ENCODE assay signal across 9 cellular contexts in genomic region chr2:96533292-96534073, GRCh38. TPM values are rescaled to one million over a fixed set of nuclear protein-coding genes. Genes with fewer than 3 reads are reported as not detected.
DNase-seq lines count a peak whose midpoint lies in the region; TF ChIP-seq lines count a peak whose summit lies in the region.
"Had no signal": no experiment of that assay in that cellular context is flagged by ENCODE, and none has a peak within 500 bp of the region (broad histone marks: within the 10 kb centered on the region; RNA-seq: fewer than 3 reads in every experiment).

No MANE protein-coding gene starts in this region.

- H3K36me3 ChIP-seq in ascending aorta (peaks cover 0 to 2% of the 10 kb centered on the region in 2 donors), thymus (ENCODE audit: control insufficient read depth, insufficient read depth) (no peaks in the 10 kb centered on the region)

- H3K9me3 ChIP-seq in ascending aorta (no peaks in the 10 kb centered on the region), thymus (ENCODE audit: control insufficient read depth) (no peaks in the 10 kb centered on the region)

- CTCF ChIA-PET in GM10248 (lab: Yijun Ruan, JAX): interaction anchor here (1.0 to 26.6 kb wide), 11 partner anchors 8 to 541 kb away, joined by 3 to 349 read pairs (median 5); partner anchors contain the start of genes ARID5A and NEURL3

- H3K4me3 ChIP-seq in ascending aorta: peak overlapping the region; percentile 30 to 43
- no peak overlapping the region for H3K4me3 ChIP-seq in thymus (ENCODE audit: low read length)

- POLR2A ChIA-PET in GM10248 (lab: Yijun Ruan, JAX): interaction anchor here (0.6 kb wide), 1 partner anchor 208 kb away, joined by 4 read pairs; no protein-coding TSS in a partner anchor

- H3K4me1 ChIP-seq in ascending aorta: peaks cover 49 to 71% of the 10 kb centered on the region in 2 donors
- H3K4me1 ChIP-seq in thymus (ENCODE audit: control insufficient read depth, insufficient read depth, low read length): peaks cover 21% of the 10 kb centered on the region

- TF ChIP-seq CTCF in ascending aorta (IDR thresholded peaks at IDR 0.05) (peak in 1 of 3 experiments; percentile 4), GM10248 (IDR thresholded peaks at IDR 0.05; ENCODE audit: control extremely low read depth, extremely low read depth, low read depth, missing control alignments) (no peak)

- H3K27ac ChIP-seq in ascending aorta (peak overlapping the region; percentile 96 to 99), layer of hippocampus (ENCODE audit: low read depth, low read length) (peak overlapping the region; percentile 86), thymus (ENCODE audit: low read depth) (peak overlapping the region; percentile 10)
- H3K27ac ChIP-seq: C4-2B had no signal

- intact Hi-C loops in ascending aorta (cut with DNase I): loop anchor here (5.0 kb wide), 2 partner anchors 104 to 229 kb away; partner anchors contain the start of genes CNNM4 and KANSL3

- H3K27me3 ChIP-seq in ascending aorta (no peaks in the 10 kb centered on the region), layer of hippocampus (ENCODE audit: control insufficient read depth, insufficient read depth, low read length) (no peaks in the 10 kb centered on the region), thymus (ENCODE audit: control insufficient read depth, insufficient read depth) (no peaks in the 10 kb centered on the region)

- 67% methylated on average over 8 of the region's 8 CpGs for WGBS in thymus

- peak; percentile 54 to 64 for DNase-seq in NOMO-1 (lab: John Stamatoyannopoulos, UW; ENCODE audit: unreplicated experiment in 2 of 2)
- DNase-seq in NOMO-1 treated with dmso at 0.1 percent for 144 hours (lab: John Stamatoyannopoulos, UW; ENCODE audit: unreplicated experiment): no peak
- peak; percentile 87 to 99 for DNase-seq in ascending aorta (ENCODE audit: low spot score in 2 of 2)
- DNase-seq in iPS-NIHi11 (ENCODE audit: low spot score): no peak
- DNase-seq in NCI-H446 treated with DMSO at 0.1 percent for 48 hours (lab: John Stamatoyannopoulos, UW): no peak
- no peak for DNase-seq in GM10248 (ENCODE audit: extremely low spot score)

RNA-seq across cellular contexts. Expression of gene ARID5A, which starts 3.1 kb away (rescaled TPM):
- total RNA-seq in ascending aorta: 267 TPM
- polyA plus RNA-seq in thymus: 57.2 TPM

RNA-seq across cellular contexts. Expression of gene NEURL3, which starts 28.3 kb away (rescaled TPM):
- not detected for total RNA-seq in ascending aorta
- polyA plus RNA-seq in thymus: 1.8 TPM

Comparison
In these comparisons a context has a peak if more than half of its experiments do, and no peak if none do; other contexts are left out.
1. DNase-seq: peak in NOMO-1 (2 of 2) and ascending aorta (2 of 2); none in NOMO-1 treated with dmso at 0.1 percent for 144 hours (single experiment), iPS-NIHi11 (single experiment), NCI-H446 treated with DMSO at 0.1 percent for 48 hours (single experiment) and GM10248 (single experiment).
2. H3K27ac ChIP-seq: peak in every context shown above with its lines; median percentile 98 in ascending aorta; 86 in layer of hippocampus; 10 in thymus.